15 cellular contexts compared by ENCODE assay signal in the genomic region with DNA sequence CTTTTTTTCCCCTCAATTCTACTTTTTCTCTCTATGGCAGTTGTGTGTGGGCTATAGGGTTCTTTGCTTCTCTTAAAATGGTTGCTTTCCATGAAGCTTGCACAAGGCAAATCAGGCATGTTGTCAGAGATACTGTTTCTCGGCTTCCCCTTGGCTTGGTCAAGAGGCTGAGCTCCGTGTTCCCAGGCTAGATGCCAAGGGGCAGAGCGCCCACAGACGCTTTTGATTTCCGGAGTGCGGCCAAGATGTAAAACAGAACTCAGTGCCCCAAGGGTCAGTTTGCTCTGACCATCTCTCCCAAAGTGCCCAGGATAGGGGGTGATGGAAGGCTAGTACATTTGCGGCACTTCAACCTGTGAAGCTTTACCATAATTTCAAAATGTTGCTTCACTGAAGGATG.
A peak's percentile ranks its signal among the peaks of the same experiment; 100 is the strongest.
DNase-seq lines count a peak whose midpoint lies in the region; ATAC-seq and TF ChIP-seq lines count a peak whose summit lies in the region.
"Had no signal": no experiment of that assay in that cellular context is flagged by ENCODE, and none has a peak within 500 bp of the region (broad histone marks: within the 10 kb centered on the region; RNA-seq: fewer than 3 reads in every experiment).

No MANE protein-coding gene starts in this region.

- no peak overlapping the region for H3K4me2 ChIP-seq in osteoblast (ENCODE audit: insufficient read depth, low read length)
- H3K4me2 ChIP-seq: BLaER1 treated with 17β-estradiol and CSF1 and Interleukin-3, amounts not matched to agents 10 nM and 100 nM; GM23338 had no signal

- no peaks in the 10 kb centered on the region for H3K9me3 Mint-ChIP-seq in stimulated activated memory B cell treated with anti-CD40 and anti-IgM and Interleukin-4, amounts not matched to agents 10 μg/mL and 1 μg/mL and 100 μg/mL, for 72 hours
- H3K9me3 Mint-ChIP-seq: CD4-positive, alpha-beta T cell; GM23338 had no signal

- H3K27ac ChIP-seq in left ventricle myocardium inferior (replicated peaks) = no peak overlapping the region
- no peak overlapping the region for H3K27ac ChIP-seq in right atrium auricular region
- no peak overlapping the region for H3K27ac ChIP-seq in osteoblast (ENCODE audit: low read depth, low read length)
- H3K27ac ChIP-seq: BLaER1 treated with 17β-estradiol and CSF1 and Interleukin-3, amounts not matched to agents 10 nM and 100 nM; HL-60 had no signal

- H2AFZ ChIP-seq in osteoblast (ENCODE audit: low read length) = no peak overlapping the region
- H2AFZ ChIP-seq: GM23338 had no signal

- H3K9me3 ChIP-seq in left ventricle myocardium inferior (replicated peaks) (no peaks in the 10 kb centered on the region), right atrium auricular region (no peaks in the 10 kb centered on the region), osteoblast (ENCODE audit: low read depth, low read length) (no peaks in the 10 kb centered on the region)

- no peaks in the 10 kb centered on the region for H3K36me3 Mint-ChIP-seq in stimulated activated memory B cell treated with anti-CD40 and anti-IgM and Interleukin-4, amounts not matched to agents 10 μg/mL and 1 μg/mL and 100 μg/mL, for 72 hours

- no peak overlapping the region for H3K4me3 ChIP-seq in left ventricle myocardium inferior
- no peak overlapping the region for H3K4me3 ChIP-seq in right atrium auricular region
- no peak overlapping the region for H3K4me3 ChIP-seq in fibroblast of mammary gland (ENCODE audit: control insufficient read depth, low read depth, low read length)
- no peak overlapping the region for H3K4me3 ChIP-seq in osteoblast (ENCODE audit: insufficient read depth, low read length)
- H3K4me3 ChIP-seq: BLaER1 treated with 17β-estradiol and CSF1 and Interleukin-3, amounts not matched to agents 10 nM and 100 nM; GM23338 had no signal

- H3K4me1 ChIP-seq in left ventricle myocardium inferior (no peaks in the 10 kb centered on the region), right atrium auricular region (no peaks in the 10 kb centered on the region), osteoblast (ENCODE audit: insufficient read depth, low read length) (no peaks in the 10 kb centered on the region)
- H3K4me1 ChIP-seq: BLaER1 treated with 17β-estradiol and CSF1 and Interleukin-3, amounts not matched to agents 10 nM and 100 nM had no signal

- no peak for ATAC-seq in stimulated activated memory B cell treated with anti-CD40 and anti-IgM and Interleukin-4, amounts not matched to agents 10 μg/mL and 1 μg/mL and 100 μg/mL, for 72 hours
- no peak for ATAC-seq in HG02938 (IDR thresholded peaks at IDR 0.05; ENCODE audit: unreplicated experiment)
- ATAC-seq: GM23338 had no signal

- no peak for TF ChIP-seq CTCF in left ventricle myocardium inferior (IDR thresholded peaks at IDR 0.05; ENCODE audit: borderline replicate concordance)
- no peak for TF ChIP-seq CTCF in right atrium auricular region (IDR thresholded peaks at IDR 0.05)
- no peak for TF ChIP-seq CTCF in fibroblast of mammary gland (conservative IDR thresholded peaks at IDR 0.05; ENCODE audit: control insufficient read depth, insufficient read depth, low read depth, low read length)
- TF ChIP-seq CTCF in osteoblast (IDR thresholded peaks at IDR 0.05; ENCODE audit: extremely low read depth, low read depth, low read length) = no peak

- H3K27me3 ChIP-seq in left ventricle myocardium inferior (ENCODE audit: low read depth) (no peaks in the 10 kb centered on the region), right atrium auricular region (no peaks in the 10 kb centered on the region), osteoblast (ENCODE audit: insufficient read depth, low read length) (peaks cover 3% of the 10 kb centered on the region)
- H3K27me3 ChIP-seq: BLaER1 treated with 17β-estradiol and CSF1 and Interleukin-3, amounts not matched to agents 10 nM and 100 nM had no signal

- no peaks in the 10 kb centered on the region for H4K20me1 ChIP-seq in osteoblast (ENCODE audit: insufficient read depth, low read length)
- H4K20me1 ChIP-seq: BLaER1 treated with 17β-estradiol and CSF1 and Interleukin-3, amounts not matched to agents 10 nM and 100 nM had no signal

- no peak overlapping the region for H3K27ac Mint-ChIP-seq in stimulated activated memory B cell treated with anti-CD40 and anti-IgM and Interleukin-4, amounts not matched to agents 10 μg/mL and 1 μg/mL and 100 μg/mL, for 72 hours
- H3K27ac Mint-ChIP-seq: CD4-positive, alpha-beta T cell; GM23338 had no signal

- intact Hi-C loops in left ventricle myocardium inferior (cut with micrococcal nuclease) = no loop called here

- H3K79me2 ChIP-seq in osteoblast (ENCODE audit: insufficient read depth, low read length) = no peaks in the 10 kb centered on the region

- no peak overlapping the region for H3K4me3 Mint-ChIP-seq in stimulated activated memory B cell treated with anti-CD40 and anti-IgM and Interleukin-4, amounts not matched to agents 10 μg/mL and 1 μg/mL and 100 μg/mL, for 72 hours
- H3K4me3 Mint-ChIP-seq: CD4-positive, alpha-beta T cell; GM23338 had no signal

- no peaks in the 10 kb centered on the region for H3K4me1 Mint-ChIP-seq in stimulated activated memory B cell treated with anti-CD40 and anti-IgM and Interleukin-4, amounts not matched to agents 10 μg/mL and 1 μg/mL and 100 μg/mL, for 72 hours

- no peaks in the 10 kb centered on the region for H3K36me3 ChIP-seq in left ventricle myocardium inferior
- H3K36me3 ChIP-seq in right atrium auricular region = no peaks in the 10 kb centered on the region
- H3K36me3 ChIP-seq in osteoblast (ENCODE audit: insufficient read depth, low read length) = no peaks in the 10 kb centered on the region
- H3K36me3 ChIP-seq: BLaER1 treated with 17β-estradiol and CSF1 and Interleukin-3, amounts not matched to agents 10 nM and 100 nM had no signal

- DNase-seq in left ventricle myocardium inferior (peak; percentile 13), right atrium auricular region (ENCODE audit: low spot score) (no peak), fibroblast of mammary gland (ENCODE audit: low read depth) (peak; percentile 4), osteoblast (ENCODE audit: insufficient read length, low spot score, missing footprints) (peak; percentile 38), LoVo (ENCODE audit: low spot score) (no peak)
- DNase-seq: ACHN; CD4-positive, alpha-beta T cell; DMS79; EL; H7 had no signal

- H3K27me3 Mint-ChIP-seq in stimulated activated memory B cell treated with anti-CD40 and anti-IgM and Interleukin-4, amounts not matched to agents 10 μg/mL and 1 μg/mL and 100 μg/mL, for 72 hours = no peaks in the 10 kb centered on the region
- H3K27me3 Mint-ChIP-seq: CD4-positive, alpha-beta T cell had no signal

Comparison
In these comparisons a context has a peak if more than half of its experiments do, and no peak if none do; other contexts are left out.
1. DNase-seq: peak in left ventricle myocardium inferior (single experiment), fibroblast of mammary gland (single experiment) and osteoblast (single experiment); none in right atrium auricular region (single experiment) and LoVo (single experiment).